Comparison of ENCODE assay signal across 1 cellular context in the genomic region with DNA sequence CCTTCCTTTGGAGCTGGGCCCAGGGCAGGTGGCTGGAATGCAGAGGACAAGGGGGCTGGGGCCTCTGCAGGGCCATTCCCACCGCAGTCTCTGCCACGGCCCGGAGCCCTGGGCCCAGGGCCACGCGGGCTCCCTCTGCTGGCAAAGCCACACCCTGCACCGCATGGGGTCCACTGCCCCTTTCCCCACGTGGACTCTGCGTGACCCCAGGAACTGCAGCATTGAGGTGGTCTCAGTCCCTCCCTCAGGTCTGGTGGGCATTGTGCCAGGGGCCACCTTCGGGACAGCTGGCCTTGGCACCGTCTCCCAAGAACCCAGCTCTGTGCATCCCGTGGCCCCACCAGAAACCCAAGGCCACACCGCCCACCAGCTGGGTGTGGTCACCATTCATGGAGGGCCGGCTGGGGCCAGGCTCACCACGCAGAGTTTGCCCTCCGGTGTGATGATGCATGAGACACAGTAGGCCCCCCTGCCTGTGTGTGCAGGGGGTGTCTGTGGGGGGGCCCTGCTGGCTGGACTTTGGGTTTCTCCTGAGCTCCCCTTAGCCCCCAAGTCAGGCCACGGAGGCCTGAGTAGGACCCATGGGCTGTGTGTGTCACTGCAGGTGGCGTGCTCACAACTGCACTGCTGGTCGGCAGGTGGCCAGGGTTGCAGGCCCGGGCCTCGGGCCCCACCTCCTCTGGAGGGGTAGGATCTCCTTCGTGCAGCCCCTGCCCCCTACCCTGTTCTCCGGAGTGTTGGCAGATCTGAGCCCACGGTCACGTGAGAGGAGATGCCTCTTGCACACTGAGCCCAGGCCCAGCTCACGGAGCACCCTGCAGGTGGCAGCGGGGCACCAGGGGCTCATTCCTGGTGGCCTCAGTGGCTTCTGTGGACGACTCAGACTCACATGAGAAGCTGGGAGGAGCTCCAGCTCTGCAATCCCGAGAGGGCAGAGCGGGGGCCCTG.
TF ChIP-seq lines count a peak whose summit lies in the region.

No MANE protein-coding gene starts in this region.

TF ChIP-seq in HepG2, 621 proteins besides CTCF, POLR2A, EP300 and RAD21 (continues in another document):
- TF ChIP-seq ZMYM4 (CRISPR knock-in tag; IDR thresholded peaks at IDR 0.05) (peak; percentile 17; the same call in 1 of the 2 replicates), ZNF776 (CRISPR knock-in tag; IDR thresholded peaks at IDR 0.05) (no peak), KDM5A (IDR thresholded peaks at IDR 0.05; ENCODE audit: borderline replicate concordance, low read length) (no peak), ZBTB42 (CRISPR knock-in tag; IDR thresholded peaks at IDR 0.05) (no peak), RBM39 (IDR thresholded peaks at IDR 0.05; ENCODE audit: low read depth, low read length, poor library complexity, severe bottlenecking) (no peak), EED (CRISPR knock-in tag; IDR thresholded peaks at IDR 0.05) (no peak), ESRRA (CRISPR knock-in tag; IDR thresholded peaks at IDR 0.05; ENCODE audit: low read depth) (no peak), ARNT2 (CRISPR knock-in tag; IDR thresholded peaks at IDR 0.05; ENCODE audit: low read depth) (no peak; the same call in 1 of the 2 replicates), ZNF138 (CRISPR knock-in tag; IDR thresholded peaks at IDR 0.05; ENCODE audit: low read depth) (no peak), TBL1XR1 (IDR thresholded peaks at IDR 0.05; ENCODE audit: borderline replicate concordance, low read length, partially characterized antibody) (no peak), ZC3H13 (CRISPR knock-in tag; IDR thresholded peaks at IDR 0.05) (peak; percentile 87), ZNF788 (CRISPR knock-in tag; IDR thresholded peaks at IDR 0.05; ENCODE audit: borderline replicate concordance) (peak; percentile 77; the same call in 1 of the 2 replicates), MAFK (conservative IDR thresholded peaks at IDR 0.05 in 1 of 2, IDR thresholded peaks at IDR 0.05 in 1 of 2; ENCODE audit: low read length in 2 of 2) (no peak), ZFP37 (CRISPR knock-in tag; IDR thresholded peaks at IDR 0.05; ENCODE audit: borderline replicate concordance) (no peak), ZNF431 (CRISPR knock-in tag; IDR thresholded peaks at IDR 0.05; ENCODE audit: borderline replicate concordance, low read depth) (peak; percentile 68; the same call in 1 of the 2 replicates), TCF7L2 (IDR thresholded peaks at IDR 0.05; ENCODE audit: low read depth, low read length) (no peak), MATR3 (CRISPR knock-in tag; IDR thresholded peaks at IDR 0.05) (no peak), BRCA1 (CRISPR knock-in tag; IDR thresholded peaks at IDR 0.05) (no peak), HNRNPH1 (optimal IDR thresholded peaks at IDR 0.05; ENCODE audit: low read depth, low read length) (no peak), POLR2AphosphoS2 (IDR thresholded peaks at IDR 0.05; ENCODE audit: low read depth, low read length) (no peak), ZNF83 (CRISPR knock-in tag; IDR thresholded peaks at IDR 0.05; ENCODE audit: borderline replicate concordance) (no peak), ZNF547 (CRISPR knock-in tag; IDR thresholded peaks at IDR 0.05) (no peak; the same call in 1 of the 2 replicates), HNF1A (IDR thresholded peaks at IDR 0.05; ENCODE audit: low read depth) (no peak), HNF1A (CRISPR knock-in tag; IDR thresholded peaks at IDR 0.05; ENCODE audit: borderline replicate concordance) (no peak; the same call in 1 of the 2 replicates), SP4 (CRISPR knock-in tag; IDR thresholded peaks at IDR 0.05) (peak; percentile 63; the same call in 1 of the 2 replicates), REL (CRISPR knock-in tag; conservative IDR thresholded peaks at IDR 0.05) (no peak), KLF6 (CRISPR knock-in tag; IDR thresholded peaks at IDR 0.05) (peak; percentile 37; the same call in 1 of the 2 replicates), SUZ12 (IDR thresholded peaks at IDR 0.05; ENCODE audit: low read depth, low read length) (no peak), ZNF691 (CRISPR knock-in tag; IDR thresholded peaks at IDR 0.05; ENCODE audit: borderline replicate concordance, low read depth) (peak; percentile 79; the same call in 1 of the 2 replicates), ZNF713 (CRISPR knock-in tag; IDR thresholded peaks at IDR 0.05) (0 out of 2 replicates have a peak, but pooled peaks have one; percentile 87), TARDBP (CRISPR knock-in tag; IDR thresholded peaks at IDR 0.05) (peak; percentile 58; the same call in 1 of the 2 replicates)
- TF ChIP-seq, protein P1, sequence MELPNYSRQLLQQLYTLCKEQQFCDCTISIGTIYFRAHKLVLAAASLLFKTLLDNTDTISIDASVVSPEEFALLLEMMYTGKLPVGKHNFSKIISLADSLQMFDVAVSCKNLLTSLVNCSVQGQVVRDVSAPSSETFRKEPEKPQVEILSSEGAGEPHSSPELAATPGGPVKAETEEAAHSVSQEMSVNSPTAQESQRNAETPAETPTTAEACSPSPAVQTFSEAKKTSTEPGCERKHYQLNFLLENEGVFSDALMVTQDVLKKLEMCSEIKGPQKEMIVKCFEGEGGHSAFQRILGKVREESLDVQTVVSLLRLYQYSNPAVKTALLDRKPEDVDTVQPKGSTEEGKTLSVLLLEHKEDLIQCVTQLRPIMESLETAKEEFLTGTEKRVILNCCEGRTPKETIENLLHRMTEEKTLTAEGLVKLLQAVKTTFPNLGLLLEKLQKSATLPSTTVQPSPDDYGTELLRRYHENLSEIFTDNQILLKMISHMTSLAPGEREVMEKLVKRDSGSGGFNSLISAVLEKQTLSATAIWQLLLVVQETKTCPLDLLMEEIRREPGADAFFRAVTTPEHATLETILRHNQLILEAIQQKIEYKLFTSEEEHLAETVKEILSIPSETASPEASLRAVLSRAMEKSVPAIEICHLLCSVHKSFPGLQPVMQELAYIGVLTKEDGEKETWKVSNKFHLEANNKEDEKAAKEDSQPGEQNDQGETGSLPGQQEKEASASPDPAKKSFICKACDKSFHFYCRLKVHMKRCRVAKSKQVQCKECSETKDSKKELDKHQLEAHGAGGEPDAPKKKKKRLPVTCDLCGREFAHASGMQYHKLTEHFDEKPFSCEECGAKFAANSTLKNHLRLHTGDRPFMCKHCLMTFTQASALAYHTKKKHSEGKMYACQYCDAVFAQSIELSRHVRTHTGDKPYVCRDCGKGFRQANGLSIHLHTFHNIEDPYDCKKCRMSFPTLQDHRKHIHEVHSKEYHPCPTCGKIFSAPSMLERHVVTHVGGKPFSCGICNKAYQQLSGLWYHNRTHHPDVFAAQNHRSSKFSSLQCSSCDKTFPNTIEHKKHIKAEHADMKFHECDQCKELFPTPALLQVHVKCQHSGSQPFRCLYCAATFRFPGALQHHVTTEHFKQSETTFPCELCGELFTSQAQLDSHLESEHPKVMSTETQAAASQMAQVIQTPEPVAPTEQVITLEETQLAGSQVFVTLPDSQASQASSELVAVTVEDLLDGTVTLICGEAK (IDR thresholded peaks at IDR 0.05), result no peak
- TF ChIP-seq, protein P1 (CRISPR knock-in tag; IDR thresholded peaks at IDR 0.05), result no peak
- TF ChIP-seq, protein P2, sequence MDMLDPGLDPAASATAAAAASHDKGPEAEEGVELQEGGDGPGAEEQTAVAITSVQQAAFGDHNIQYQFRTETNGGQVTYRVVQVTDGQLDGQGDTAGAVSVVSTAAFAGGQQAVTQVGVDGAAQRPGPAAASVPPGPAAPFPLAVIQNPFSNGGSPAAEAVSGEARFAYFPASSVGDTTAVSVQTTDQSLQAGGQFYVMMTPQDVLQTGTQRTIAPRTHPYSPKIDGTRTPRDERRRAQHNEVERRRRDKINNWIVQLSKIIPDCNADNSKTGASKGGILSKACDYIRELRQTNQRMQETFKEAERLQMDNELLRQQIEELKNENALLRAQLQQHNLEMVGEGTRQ (IDR thresholded peaks at IDR 0.05; ENCODE audit: low read depth, low read length), result no peak
- TF ChIP-seq, protein P2 (CRISPR knock-in tag; IDR thresholded peaks at IDR 0.05; ENCODE audit: borderline replicate concordance), result 0 out of 2 replicates have a peak, but pooled peaks have one; percentile 40
- TF ChIP-seq, protein P3, sequence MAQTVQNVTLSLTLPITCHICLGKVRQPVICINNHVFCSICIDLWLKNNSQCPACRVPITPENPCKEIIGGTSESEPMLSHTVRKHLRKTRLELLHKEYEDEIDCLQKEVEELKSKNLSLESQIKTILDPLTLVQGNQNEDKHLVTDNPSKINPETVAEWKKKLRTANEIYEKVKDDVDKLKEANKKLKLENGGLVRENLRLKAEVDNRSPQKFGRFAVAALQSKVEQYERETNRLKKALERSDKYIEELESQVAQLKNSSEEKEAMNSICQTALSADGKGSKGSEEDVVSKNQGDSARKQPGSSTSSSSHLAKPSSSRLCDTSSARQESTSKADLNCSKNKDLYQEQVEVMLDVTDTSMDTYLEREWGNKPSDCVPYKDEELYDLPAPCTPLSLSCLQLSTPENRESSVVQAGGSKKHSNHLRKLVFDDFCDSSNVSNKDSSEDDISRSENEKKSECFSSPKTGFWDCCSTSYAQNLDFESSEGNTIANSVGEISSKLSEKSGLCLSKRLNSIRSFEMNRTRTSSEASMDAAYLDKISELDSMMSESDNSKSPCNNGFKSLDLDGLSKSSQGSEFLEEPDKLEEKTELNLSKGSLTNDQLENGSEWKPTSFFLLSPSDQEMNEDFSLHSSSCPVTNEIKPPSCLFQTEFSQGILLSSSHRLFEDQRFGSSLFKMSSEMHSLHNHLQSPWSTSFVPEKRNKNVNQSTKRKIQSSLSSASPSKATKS (CRISPR knock-in tag; IDR thresholded peaks at IDR 0.05), result no peak
